In the genomic region with DNA sequence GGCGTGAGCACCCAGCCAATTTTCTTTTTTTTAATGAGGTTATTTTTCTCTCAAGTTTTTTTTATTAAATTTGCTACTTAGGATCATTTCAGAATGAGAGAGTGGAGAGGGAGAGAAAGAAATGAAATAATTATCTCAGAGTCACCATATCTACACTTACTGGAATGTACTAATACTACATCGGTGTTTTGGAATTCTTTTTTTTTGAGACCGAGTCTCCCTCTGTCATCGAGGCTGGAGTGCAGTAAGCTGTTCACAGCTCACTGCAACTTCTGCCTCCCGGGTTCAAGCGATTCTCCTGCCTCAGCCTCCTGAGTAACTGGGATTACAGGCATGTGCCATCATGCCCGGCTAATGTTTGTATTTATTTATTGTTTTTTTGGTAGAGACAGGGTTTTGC, we compare ENCODE assay signal across 7 cellular contexts.
"Had no signal": no experiment of that assay in that cellular context is flagged by ENCODE, and none has a peak within 500 bp of the region (broad histone marks: within the 10 kb centered on the region; RNA-seq: fewer than 3 reads in every experiment).

No MANE protein-coding gene starts in this region.

- H3K9me3 Mint-ChIP-seq: GM23338, H9, HFFc6 had no signal

- H3K4me3 Mint-ChIP-seq: GM23338, H9, HFFc6 had no signal

- H3K4me3 ChIP-seq: GM23248, GM23338 had no signal

- H3K27ac ChIP-seq: GM23248 had no signal

- H3K27ac Mint-ChIP-seq: GM23338, H9, HFFc6 had no signal

- DNase-seq: GM23248, GOT3, H7, H9, HCEC 1CT, HFFc6 had no signal
